ENCODE assay signal across 11 cellular contexts in genomic region chr17:1474402-1475189, GRCh38. TPM values are rescaled to one million over a fixed set of nuclear protein-coding genes. Genes with fewer than 3 reads are reported as not detected.
DNase-seq lines count a peak whose midpoint lies in the region; ATAC-seq and TF ChIP-seq lines count a peak whose summit lies in the region.
"Had no signal": no experiment of that assay in that cellular context is flagged by ENCODE, and none has a peak within 500 bp of the region (broad histone marks: within the 10 kb centered on the region; RNA-seq: fewer than 3 reads in every experiment).

No MANE protein-coding gene starts in this region.

- TF ChIP-seq CTCF in GM12875 (IDR thresholded peaks at IDR 0.05; ENCODE audit: borderline replicate concordance, insufficient read depth, low read depth, low read length) (no peak), lower lobe of right lung (IDR thresholded peaks at IDR 0.05) (no peak), omental fat pad (IDR thresholded peaks at IDR 0.05) (no peak)

- H3K4me1 ChIP-seq in lower lobe of right lung, result peaks cover 17% of the 10 kb centered on the region

- intact Hi-C loops in lower lobe of right lung (cut with DNase I), result no loop called here

- H3K9me3 ChIP-seq in lower lobe of right lung, result no peaks in the 10 kb centered on the region

- H3K27ac ChIP-seq in lower lobe of right lung, result no peak overlapping the region

- DNase-seq in lower lobe of right lung (no peak), NCI-H1105 treated with DMSO at 0.1 percent for 48 hours (lab: John Stamatoyannopoulos, UW) (no peak), NCI-H187 treated with DMSO at 0.1 percent for 48 hours (lab: John Stamatoyannopoulos, UW) (no peak), omental fat pad (ENCODE audit: low spot score) (no peak), A172 (ENCODE audit: low spot score) (no peak)
- DNase-seq: midbrain, NCI-H226 had no signal

- H3K36me3 ChIP-seq in lower lobe of right lung, result peaks cover 99% of the 10 kb centered on the region

- H3K27me3 ChIP-seq in lower lobe of right lung (ENCODE audit: low read depth), result no peaks in the 10 kb centered on the region

- peak; percentile 56 for ATAC-seq in GM21423 (IDR thresholded peaks at IDR 0.05; ENCODE audit: unreplicated experiment)
- ATAC-seq in HG03432 (IDR thresholded peaks at IDR 0.05; ENCODE audit: unreplicated experiment), result peak; percentile 59
- ATAC-seq in lower lobe of right lung, result peak; percentile 6 to 7
- no peak for ATAC-seq in omental fat pad (ENCODE audit: low FRiP score)
- ATAC-seq: SK-N-SH treated with all-trans-retinoic acid at 6 μM for 48 hours had no signal

- H3K4me3 ChIP-seq in GM12875 (ENCODE audit: low read depth, low read length) (peak overlapping the region; percentile 52), lower lobe of right lung (no peak overlapping the region)

RNA-seq across cellular contexts. Expression of gene MYO1C, which starts 17.9 kb away (rescaled TPM):
- total RNA-seq in lower lobe of right lung (213 TPM), omental fat pad (100 to 1,000 TPM; 194 to 367 (median 207) TPM)
- 148 and 155 TPM in 2 replicates for total RNA-seq in A172 (2014; rRNA removed; shearing (Covaris generic))

RNA-seq across cellular contexts. Expression of gene CRK, which starts 18.6 kb away (rescaled TPM):
- total RNA-seq in lower lobe of right lung, result 66.2 TPM
- 100 to 1,000 TPM in 2 of 4 donors, 10 to 100 TPM in 2; 84.5 to 104 (median 95.7) TPM for total RNA-seq in omental fat pad
- 84.2 and 89.2 TPM in 2 replicates for total RNA-seq in A172 (2014; rRNA removed; shearing (Covaris generic))

RNA-seq across cellular contexts. Expression of gene INPP5K, which starts 41.8 kb away (rescaled TPM):
- total RNA-seq in lower lobe of right lung (57.9 TPM), omental fat pad (100 to 1,000 TPM; 103 to 279 (median 153) TPM)
- total RNA-seq in A172 (2014; rRNA removed; shearing (Covaris generic)), result 36.1 and 40.8 TPM in 2 replicates
